18 cellular contexts compared by ENCODE assay signal in the genomic region with DNA sequence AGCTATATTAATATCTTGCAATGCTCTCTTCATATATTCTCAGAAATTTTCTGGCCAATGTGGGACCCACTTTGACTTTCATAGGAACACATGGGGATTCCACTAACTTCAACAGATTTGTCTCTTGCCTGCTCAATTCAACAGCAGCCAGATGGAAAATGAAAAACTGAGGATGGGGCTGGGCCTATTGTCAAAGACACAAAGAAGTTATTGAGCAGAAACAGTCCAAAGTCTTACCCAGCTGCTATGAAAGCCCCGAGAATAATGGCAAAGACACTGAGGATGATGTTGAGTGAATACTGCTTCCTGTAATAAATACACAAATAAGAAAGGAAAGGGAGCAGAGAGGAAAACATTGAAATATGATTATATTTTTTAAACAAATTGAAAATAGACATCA. TPM values are rescaled to one million over a fixed set of nuclear protein-coding genes. Genes with fewer than 3 reads are reported as not detected.
DNase-seq lines count a peak whose midpoint lies in the region; FAIRE-seq lines count a peak whose summit lies in the region.
"Had no signal": no experiment of that assay in that cellular context is flagged by ENCODE, and none has a peak within 500 bp of the region (broad histone marks: within the 10 kb centered on the region; RNA-seq: fewer than 3 reads in every experiment).

No MANE protein-coding gene starts in this region.

- peak; percentile 70 for FAIRE-seq in frontal cortex (lab: Jason Lieb, UNC)
- FAIRE-seq: G401.6, HTR-8/SVneo had no signal

- peak in 37 of 56 donors; percentile 1 to 76 (median 27) for DNase-seq in amygdala (lab: John Stamatoyannopoulos, UW)
- peak in 1 of 2 donors; percentile 17 for DNase-seq in frontal cortex (ENCODE audit: low spot score in 2 of 2)
- DNase-seq in middle frontal gyrus (ENCODE audit: extremely low spot score, low spot score), result peak; percentile 48
- peak; percentile 91 for DNase-seq in superior temporal gyrus (ENCODE audit: extremely low spot score)
- no peak for DNase-seq in germinal center (ENCODE audit: low spot score)
- DNase-seq in DMS 273 (lab: John Stamatoyannopoulos, UW; ENCODE audit: unreplicated experiment), result no peak
- DNase-seq in NCI-H2081 treated with DMSO at 0.1 percent for 48 hours (lab: John Stamatoyannopoulos, UW), result no peak
- DNase-seq: CD8-positive, alpha-beta memory T cell; DND-41; HCEC 1CT; NCI-H1105; NCI-H1694; NCI-H2107; NCI-H446 treated with DMSO at 0.1 percent for 48 hours; NCI-H748 treated with DMSO at 0.1 percent for 48 hours had no signal

RNA-seq across cellular contexts. Expression of a gene that starts 32.6 kb away (rescaled TPM):
- 2.9 TPM for total RNA-seq in frontal cortex

RNA-seq across cellular contexts. Expression of a gene that starts 48.9 kb away (rescaled TPM):
- not detected for total RNA-seq in frontal cortex
- total RNA-seq: LHCN-M2 had no signal

Comparison
In these comparisons a context has a peak if more than half of its experiments do, and no peak if none do; other contexts are left out.
1. DNase-seq: peak in amygdala (37 of 56), middle frontal gyrus (single experiment) and superior temporal gyrus (single experiment); none in germinal center (single experiment), DMS 273 (single experiment) and NCI-H2081 treated with DMSO at 0.1 percent for 48 hours (single experiment).